Comparison of ENCODE assay signal across 17 cellular contexts in the genomic region with DNA sequence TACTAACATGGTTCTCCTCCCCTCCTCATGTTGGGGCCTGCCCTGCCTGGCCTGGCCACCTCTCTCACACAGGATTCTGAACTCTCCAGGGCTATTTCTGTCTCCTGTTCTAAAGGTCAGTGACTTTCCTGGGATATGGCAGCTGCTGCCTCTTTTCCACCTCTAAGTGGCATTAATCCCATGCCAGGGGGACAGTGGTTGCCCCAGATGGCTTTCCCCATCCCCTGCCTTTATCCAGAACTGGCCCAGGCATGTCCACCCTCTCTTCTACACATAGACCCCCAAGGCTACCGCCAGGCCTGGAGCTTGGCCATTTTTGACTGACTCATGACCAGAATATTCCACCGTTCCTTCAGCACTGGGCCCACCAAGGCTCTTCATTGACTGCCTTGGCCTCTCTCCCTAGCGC.
DNase-seq lines count a peak whose midpoint lies in the region; ATAC-seq, FAIRE-seq and TF ChIP-seq lines count a peak whose summit lies in the region.
"Had no signal": no experiment of that assay in that cellular context is flagged by ENCODE, and none has a peak within 500 bp of the region (broad histone marks: within the 10 kb centered on the region; RNA-seq: fewer than 3 reads in every experiment).

No MANE protein-coding gene starts in this region.

- no peak for TF ChIP-seq EP300 in gastroesophageal sphincter (IDR thresholded peaks at IDR 0.05)

- H3K9me3 ChIP-seq in heart right ventricle: no peaks in the 10 kb centered on the region
- H3K9me3 ChIP-seq in gastrocnemius medialis: no peaks in the 10 kb centered on the region
- H3K9me3 ChIP-seq in spleen: no peaks in the 10 kb centered on the region
- H3K9me3 ChIP-seq in gastroesophageal sphincter: no peaks in the 10 kb centered on the region
- H3K9me3 ChIP-seq in Peyer's patch: no peaks in the 10 kb centered on the region
- H3K9me3 ChIP-seq: BLaER1 treated with 17β-estradiol and CSF1 and Interleukin-3, amounts not matched to agents 10 nM and 100 nM; esophagus muscularis mucosa had no signal

- TF ChIP-seq CTCF in heart right ventricle (IDR thresholded peaks at IDR 0.05) (no peak), gastrocnemius medialis (IDR thresholded peaks at IDR 0.05 in 4 of 5, conservative IDR thresholded peaks at IDR 0.05 in 1 of 5) (no peak), spleen (IDR thresholded peaks at IDR 0.05 in 8 of 11, conservative IDR thresholded peaks at IDR 0.05 in 3 of 11) (no peak), gastroesophageal sphincter (IDR thresholded peaks at IDR 0.05) (no peak), Peyer's patch (IDR thresholded peaks at IDR 0.05) (no peak)

- intact Hi-C loops in heart right ventricle (cut with DNase I) (no loop called here), gastrocnemius medialis (cut with DNase I; ENCODE audit: low total_unique reads) (no loop called here), spleen (cut with DNase I; ENCODE audit: low total_unique reads) (no loop called here)

- no peak for DNase-seq in HTR-8/SVneo (ENCODE audit: insufficient read length, low spot score)
- peak; percentile 87 for DNase-seq in astrocyte of the hippocampus (ENCODE audit: low read depth, low spot score)
- DNase-seq in heart right ventricle: no peak
- peak in 1 of 2 donors; percentile 41 for DNase-seq in gastrocnemius medialis
- no peak for DNase-seq in spleen
- DNase-seq in Peyer's patch: no peak
- DNase-seq: activated CD4-positive, alpha-beta memory T cell treated with anti-CD3 and anti-CD28 coated beads for 36 hours; DND-41; KBM-7; NCI-H1436 treated with DMSO at 0.1 percent for 48 hours; NCI-H69; stimulated activated naive CD4-positive, alpha-beta T cell treated with Interleukin-2 at 50 U/mL for 16 hours had no signal

- TF ChIP-seq POLR2A in gastrocnemius medialis (IDR thresholded peaks at IDR 0.05) (no peak), spleen (IDR thresholded peaks at IDR 0.05) (no peak), gastroesophageal sphincter (IDR thresholded peaks at IDR 0.05) (no peak), Peyer's patch (IDR thresholded peaks at IDR 0.05) (no peak)

- H3K27ac ChIP-seq in heart right ventricle: peak overlapping the region in 9 of 10 donors; percentile 8 to 74 (median 68)
- peak overlapping the region; percentile 67 to 78 (median 72) for H3K27ac ChIP-seq in gastrocnemius medialis
- H3K27ac ChIP-seq in spleen: no peak overlapping the region
- peak overlapping the region in 1 of 4 donors; percentile 60 for H3K27ac ChIP-seq in gastroesophageal sphincter
- H3K27ac ChIP-seq in Peyer's patch: no peak overlapping the region

- ATAC-seq in heart right ventricle (peak in 6 of 8 donors; percentile 24 to 78 (median 50)), gastrocnemius medialis (peak in 1 of 2 donors; percentile 68), gastroesophageal sphincter (no peak), GM19467 (IDR thresholded peaks at IDR 0.05; ENCODE audit: unreplicated experiment) (no peak)
- ATAC-seq: GM12878 had no signal

- H3K36me3 ChIP-seq in heart right ventricle (no peaks in the 10 kb centered on the region), gastrocnemius medialis (no peaks in the 10 kb centered on the region), spleen (no peaks in the 10 kb centered on the region), gastroesophageal sphincter (no peaks in the 10 kb centered on the region), Peyer's patch (no peaks in the 10 kb centered on the region)
- H3K36me3 ChIP-seq: BLaER1 treated with 17β-estradiol and CSF1 and Interleukin-3, amounts not matched to agents 10 nM and 100 nM; esophagus muscularis mucosa had no signal

- peak; percentile 90 for FAIRE-seq in HTR-8/SVneo (lab: Jason Lieb, UNC)
- FAIRE-seq: GM12878 had no signal

- in situ Hi-C loops in gastrocnemius medialis (cut with MboI; ENCODE audit: low sequenced_read_pairs in 4 of 4): no loop called here

- no peak overlapping the region for H3K4me3 ChIP-seq in heart right ventricle
- no peak overlapping the region for H3K4me3 ChIP-seq in gastrocnemius medialis
- no peak overlapping the region for H3K4me3 ChIP-seq in spleen
- no peak overlapping the region for H3K4me3 ChIP-seq in gastroesophageal sphincter
- H3K4me3 ChIP-seq in Peyer's patch: no peak overlapping the region
- H3K4me3 ChIP-seq: BLaER1 treated with 17β-estradiol and CSF1 and Interleukin-3, amounts not matched to agents 10 nM and 100 nM; esophagus muscularis mucosa; GM12878 had no signal

- H3K27me3 ChIP-seq in heart right ventricle (no peaks in the 10 kb centered on the region), gastrocnemius medialis (no peaks in the 10 kb centered on the region), spleen (replicated peaks in 1 of 7) (no peaks in the 10 kb centered on the region), gastroesophageal sphincter (no peaks in the 10 kb centered on the region), Peyer's patch (no peaks in the 10 kb centered on the region)
- H3K27me3 ChIP-seq: BLaER1 treated with 17β-estradiol and CSF1 and Interleukin-3, amounts not matched to agents 10 nM and 100 nM; esophagus muscularis mucosa had no signal

- H3K4me1 ChIP-seq in heart right ventricle (peaks cover 13 to 42% (median 31%) of the 10 kb centered on the region in 9 donors), gastrocnemius medialis (peaks cover 16% of the 10 kb centered on the region in 2 donors), spleen (peaks cover 0 to 16% (median 5%) of the 10 kb centered on the region in 6 donors), gastroesophageal sphincter (peaks cover 0 to 40% (median 3%) of the 10 kb centered on the region in 3 donors), Peyer's patch (peaks cover 0 to 8% (median 0%) of the 10 kb centered on the region in 4 donors)

- 62 to 66% methylated on average over 3 of the region's 3 CpGs for WGBS in heart right ventricle, 2 donors
- 86 to 100% (median 94%) methylated on average over 3 of the region's 3 CpGs for WGBS in spleen, 5 donors
- no CpG with 5 or more reads among the region's 3 CpGs for WGBS in gastroesophageal sphincter (ENCODE audit: low coverage in 1 of 2), 2 donors

Comparison
In these comparisons a context has a peak if more than half of its experiments do, and no peak if none do; other contexts are left out.
1. ATAC-seq: peak in heart right ventricle (6 of 8); none in gastroesophageal sphincter (single experiment) and GM19467 (single experiment).
2. H3K27ac ChIP-seq: peak in heart right ventricle (9 of 10) and gastrocnemius medialis (4 of 4); none in spleen (0 of 8) and Peyer's patch (0 of 4).